25 cellular contexts compared by ENCODE assay signal in genomic region chr3:3699816-3700633, GRCh38.
DNase-seq lines count a peak whose midpoint lies in the region; ATAC-seq, FAIRE-seq and TF ChIP-seq lines count a peak whose summit lies in the region.
"Had no signal": no experiment of that assay in that cellular context is flagged by ENCODE, and none has a peak within 500 bp of the region (broad histone marks: within the 10 kb centered on the region; RNA-seq: fewer than 3 reads in every experiment).

No MANE protein-coding gene starts in this region.

- no peak overlapping the region for H2AK5ac ChIP-seq in trophoblast cell (ENCODE audit: low read length)

- DNase-seq in HT1080 (ENCODE audit: low read depth) = peak; percentile 47
- peak; percentile 66 for DNase-seq in NCI-H774 (lab: John Stamatoyannopoulos, UW)
- peak; percentile 56 for DNase-seq in bronchial epithelial cell (ENCODE audit: low read depth)
- DNase-seq in trophoblast cell = peak; percentile 16 to 72
- no peak for DNase-seq in glomerular visceral epithelial cell (ENCODE audit: extremely low spot score)
- DNase-seq in smooth muscle cell (lab: John Stamatoyannopoulos, UW; ENCODE audit: unreplicated experiment) = no peak
- DNase-seq: activated CD4-positive, alpha-beta T cell treated with anti-CD3 and anti-CD28 coated beads for 1 hour; activated CD8-positive, alpha-beta memory T cell treated with anti-CD3 and anti-CD28 coated beads for 24 hours; brain microvascular endothelial cell; GF-D8; naive thymus-derived CD4-positive, alpha-beta T cell; NCI-H1930; NCI-H526 treated with DMSO at 0.1 percent for 48 hours; ovary; PC-3; stimulated activated naive CD8-positive, alpha-beta T cell treated with anti-CD3 and anti-CD28 coated beads, Interleukin-15, amount 100 ng/mL, for 72 hours; T-helper 9 cell; upper lobe of right lung had no signal

- no peaks in the 10 kb centered on the region for H3F3A ChIP-seq in smooth muscle cell (ENCODE audit: low read depth)

- H3K4me2 ChIP-seq in trophoblast cell (ENCODE audit: low read length) (no peak overlapping the region), smooth muscle cell (no peak overlapping the region)

- no peak overlapping the region for H4K12ac ChIP-seq in trophoblast cell (ENCODE audit: low read depth, low read length)

- H3K27me3 ChIP-seq in bronchial epithelial cell (ENCODE audit: control insufficient read depth, insufficient read depth, low read length) (no peaks in the 10 kb centered on the region), trophoblast cell (ENCODE audit: insufficient read depth, low read length) (no peaks in the 10 kb centered on the region), smooth muscle cell (ENCODE audit: low read depth) (no peaks in the 10 kb centered on the region)
- H3K27me3 ChIP-seq: brain microvascular endothelial cell, ovary, upper lobe of right lung had no signal

- H4K20me1 ChIP-seq in smooth muscle cell (ENCODE audit: low read depth) = no peaks in the 10 kb centered on the region

- H3K79me1 ChIP-seq in trophoblast cell (ENCODE audit: low read length) = peaks cover 10% of the 10 kb centered on the region

- H3K14ac ChIP-seq in trophoblast cell (ENCODE audit: low read length) = no peak overlapping the region

- no peak overlapping the region for H2BK12ac ChIP-seq in trophoblast cell (ENCODE audit: low read length)

- H3K4me1 ChIP-seq in trophoblast cell (ENCODE audit: control insufficient read depth in 1 of 2, insufficient read depth in 2 of 2, low read length in 2 of 2) (peaks cover 5 to 13% of the 10 kb centered on the region in 2 experiments), smooth muscle cell (ENCODE audit: low read depth) (peaks cover 7% of the 10 kb centered on the region)
- H3K4me1 ChIP-seq: upper lobe of right lung had no signal

- no peak overlapping the region for H3K4ac ChIP-seq in trophoblast cell (ENCODE audit: low read depth, low read length)

- no peak overlapping the region for H3K18ac ChIP-seq in trophoblast cell (ENCODE audit: low read length)

- WGBS in trophoblast cell (ENCODE audit: extremely low coverage, insufficient coverage, insufficient read length) = no CpG with 5 or more reads among the region's 7 CpGs
- 70% methylated on average over 7 of the region's 7 CpGs for WGBS in smooth muscle cell (ENCODE audit: low lambda C conversion rate)

- H2BK120ac ChIP-seq in trophoblast cell (ENCODE audit: insufficient read depth, low read length, poor library complexity) = peak overlapping the region; percentile 92

- TF ChIP-seq CTCF in bronchial epithelial cell (IDR thresholded peaks at IDR 0.05; ENCODE audit: insufficient read depth, low read length, severe bottlenecking) (no peak), smooth muscle cell (IDR thresholded peaks at IDR 0.05; ENCODE audit: borderline replicate concordance, insufficient read depth, poor library complexity, severe bottlenecking) (no peak)

- H3K9me3 ChIP-seq in trophoblast cell (ENCODE audit: insufficient read depth, low read depth, low read length) (no peaks in the 10 kb centered on the region), smooth muscle cell (replicated peaks; ENCODE audit: low read depth) (no peaks in the 10 kb centered on the region)
- H3K9me3 ChIP-seq: ovary, upper lobe of right lung had no signal

- no peaks in the 10 kb centered on the region for H3K36me3 ChIP-seq in bronchial epithelial cell (ENCODE audit: control insufficient read depth, insufficient read depth, low read length)
- no peaks in the 10 kb centered on the region for H3K36me3 ChIP-seq in trophoblast cell (ENCODE audit: control insufficient read depth in 1 of 2, insufficient read depth in 2 of 2, low read length in 2 of 2)
- no peaks in the 10 kb centered on the region for H3K36me3 ChIP-seq in smooth muscle cell (ENCODE audit: low read depth)
- H3K36me3 ChIP-seq: brain microvascular endothelial cell, ovary, upper lobe of right lung had no signal

- no peak for ATAC-seq in HG02623 (IDR thresholded peaks at IDR 0.05; ENCODE audit: unreplicated experiment)
- no peak for ATAC-seq in GM19397 (IDR thresholded peaks at IDR 0.05; ENCODE audit: unreplicated experiment)
- ATAC-seq: activated naive CD4-positive, alpha-beta T cell treated with anti-CD3 and anti-CD28 coated beads, Interleukin-2, amount 50 U/mL, for 72 hours; naive thymus-derived CD4-positive, alpha-beta T cell; PC-3; stimulated activated naive CD8-positive, alpha-beta T cell treated with anti-CD3 and anti-CD28 coated beads, Interleukin-15, amount 100 ng/mL, for 72 hours; upper lobe of right lung had no signal

- H3K9ac ChIP-seq in trophoblast cell (ENCODE audit: low read length) (no peak overlapping the region), smooth muscle cell (ENCODE audit: low read depth) (no peak overlapping the region)

- no peak for FAIRE-seq in bronchial epithelial cell (lab: Jason Lieb, UNC)
- FAIRE-seq: endometrium, islet of Langerhans had no signal

- H2AFZ ChIP-seq in trophoblast cell (ENCODE audit: insufficient read depth, low read length, poor library complexity) (no peak overlapping the region), smooth muscle cell (ENCODE audit: low read depth) (no peak overlapping the region)

- H3K79me2 ChIP-seq in trophoblast cell (ENCODE audit: control insufficient read depth, insufficient read depth, low read length, poor library complexity) = no peaks in the 10 kb centered on the region
- no peaks in the 10 kb centered on the region for H3K79me2 ChIP-seq in smooth muscle cell (ENCODE audit: low read depth)

- peak overlapping the region; percentile 68 for H3K27ac ChIP-seq in trophoblast cell (ENCODE audit: low read depth, low read length)
- no peak overlapping the region for H3K27ac ChIP-seq in smooth muscle cell (ENCODE audit: low read depth)
- H3K27ac ChIP-seq: brain microvascular endothelial cell, coronary artery, HL-60, ovary, upper lobe of right lung had no signal

- no peak overlapping the region for H3K4me3 ChIP-seq in bronchial epithelial cell (ENCODE audit: low read depth, low read length)
- no peak overlapping the region for H3K4me3 ChIP-seq in trophoblast cell (ENCODE audit: low read depth, low read length)
- H3K4me3 ChIP-seq in smooth muscle cell = no peak overlapping the region
- H3K4me3 ChIP-seq: coronary artery, ovary, upper lobe of right lung had no signal

- H2BK5ac ChIP-seq in trophoblast cell (ENCODE audit: low read depth, low read length, poor library complexity) = peak overlapping the region; percentile 44

- no peak overlapping the region for H4K91ac ChIP-seq in trophoblast cell (ENCODE audit: low read depth, low read length)

- H4K8ac ChIP-seq in trophoblast cell (ENCODE audit: low read depth, low read length) = no peak overlapping the region

- no peak overlapping the region for H3K23ac ChIP-seq in trophoblast cell (ENCODE audit: low read length)

Comparison
In these comparisons a context has a peak if more than half of its experiments do, and no peak if none do; other contexts are left out.
1. DNase-seq: peak in HT1080 (single experiment), NCI-H774 (single experiment), bronchial epithelial cell (single experiment) and trophoblast cell (2 of 2); none in glomerular visceral epithelial cell (single experiment) and smooth muscle cell (single experiment).